13 cellular contexts compared by ENCODE assay signal in genomic region chr17:41518789-41519449, GRCh38. TPM values are rescaled to one million over a fixed set of nuclear protein-coding genes. Genes with fewer than 3 reads are reported as not detected.
A peak's percentile ranks its signal among the peaks of the same experiment; 100 is the strongest.
DNase-seq lines count a peak whose midpoint lies in the region; ATAC-seq and TF ChIP-seq lines count a peak whose summit lies in the region.
"Had no signal": no experiment of that assay in that cellular context is flagged by ENCODE, and none has a peak within 500 bp of the region (broad histone marks: within the 10 kb centered on the region; RNA-seq: fewer than 3 reads in every experiment).

TSS of gene KRT15 (minus strand) at chr17:41518890. CDS start at chr17:41518827, 63 bp downstream.

- H3K36me3 ChIP-seq in SK-N-SH (replicated peaks in 1 of 2; ENCODE audit: control insufficient read depth in 1 of 2, insufficient read depth in 2 of 2, low read length in 1 of 2) (no peaks in the 10 kb centered on the region), uterus (no peaks in the 10 kb centered on the region)

- no peaks in the 10 kb centered on the region for H3K9me3 Mint-ChIP-seq in activated T-helper 17 cell treated with anti-CD3 and anti-CD28 coated beads, Interleukin-2, amount 50 U/mL, for 72 hours

- H3K9me3 ChIP-seq in SK-N-SH (no peaks in the 10 kb centered on the region), uterus (no peaks in the 10 kb centered on the region)

- H3K27ac ChIP-seq in SK-N-SH (ENCODE audit: low read depth in 2 of 2, low read length in 1 of 2) (peak within 1 kb of the TSS in 1 of 2 experiments; percentile 14; a peak in 2 of 4 replicates), uterus (no peak within 1 kb of the TSS)
- H3K27ac ChIP-seq: HL-60 had no signal

- no peak within 1 kb of the TSS for H3K4me3 Mint-ChIP-seq in activated T-helper 17 cell treated with anti-CD3 and anti-CD28 coated beads, Interleukin-2, amount 50 U/mL, for 72 hours

- CTCF ChIA-PET in SK-N-SH (lab: Yijun Ruan, JAX), result interaction anchor here (0.7 to 6.1 kb wide), 8 partner anchors 9 to 144 kb away, joined by 3 to 124 read pairs (median 4); no protein-coding TSS in a partner anchor

- H3K4me1 ChIP-seq in SK-N-SH (ENCODE audit: control insufficient read depth in 1 of 2, insufficient read depth in 2 of 2, low read depth in 1 of 2, low read length in 1 of 2) (peaks cover 34 to 48% of the 10 kb centered on the region in 2 experiments), uterus (no peaks in the 10 kb centered on the region)

- in situ Hi-C loops in GM13976 (cut with MboI; ENCODE audit: low sequenced_read_pairs, unreplicated experiment), result no loop called here

- intact Hi-C loops in head of caudate nucleus (cut with DNase I) (no loop called here), uterus (cut with DNase I; ENCODE audit: low total_unique reads) (no loop called here)

- DNase-seq in A172 (ENCODE audit: low spot score) (peak; percentile 68), LHCN-M2 (ENCODE audit: low read depth) (peak; percentile 37), SK-N-SH (no peak), glomerular visceral epithelial cell (ENCODE audit: extremely low spot score) (peak; percentile 22), head of caudate nucleus (no peak), uterus (no peak), GM13976 (ENCODE audit: low spot score) (no peak)
- DNase-seq: activated effector memory CD4-positive, alpha-beta T cell treated with Interleukin-2 at 50 U/mL for 16 hours; NCI-H82; retina had no signal

- H3F3A ChIP-seq in SK-N-SH (replicated peaks; ENCODE audit: insufficient read depth), result peaks cover 2% of the 10 kb centered on the region

- no peak within 1 kb of the TSS for H3K4me2 ChIP-seq in SK-N-SH

- 87% methylated on average over 7 of the region's 8 CpGs for WGBS in SK-N-SH (ENCODE audit: low lambda C conversion rate)

- H3K9ac ChIP-seq in SK-N-SH, result no peak within 1 kb of the TSS

- no peaks in the 10 kb centered on the region for H3K9me2 ChIP-seq in SK-N-SH

- H2AFZ ChIP-seq in SK-N-SH (ENCODE audit: low read depth), result no peak within 1 kb of the TSS

- H3K4me3 ChIP-seq in SK-N-SH (ENCODE audit: low read depth in 2 of 2, low read length in 1 of 2) (no peak within 1 kb of the TSS), uterus (no peak within 1 kb of the TSS)

- H3K36me3 Mint-ChIP-seq in activated T-helper 17 cell treated with anti-CD3 and anti-CD28 coated beads, Interleukin-2, amount 50 U/mL, for 72 hours (ENCODE audit: low read depth), result no peaks in the 10 kb centered on the region

- no peak within 1 kb of the TSS for H3K27ac Mint-ChIP-seq in activated T-helper 17 cell treated with anti-CD3 and anti-CD28 coated beads, Interleukin-2, amount 50 U/mL, for 72 hours

- H3K4me1 Mint-ChIP-seq in activated T-helper 17 cell treated with anti-CD3 and anti-CD28 coated beads, Interleukin-2, amount 50 U/mL, for 72 hours, result no peaks in the 10 kb centered on the region

- ATAC-seq in activated T-helper 17 cell treated with anti-CD3 and anti-CD28 coated beads, Interleukin-2, amount 50 U/mL, for 72 hours (replicated peaks), result no peak

- H3K27me3 Mint-ChIP-seq in activated T-helper 17 cell treated with anti-CD3 and anti-CD28 coated beads, Interleukin-2, amount 50 U/mL, for 72 hours, result no peaks in the 10 kb centered on the region

- TF ChIP-seq CTCF in SK-N-SH (IDR thresholded peaks at IDR 0.05) (no peak), uterus (IDR thresholded peaks at IDR 0.05) (no peak), GM13976 (IDR thresholded peaks at IDR 0.05; ENCODE audit: borderline replicate concordance, control extremely low read depth, extremely low read depth, insufficient read depth, missing control alignments) (no peak)

- POLR2A ChIA-PET in SK-N-SH (lab: Yijun Ruan, JAX), result interaction anchor here (1.3 to 3.3 kb wide), 2 partner anchors 11 to 29 kb away, joined by 5 to 30 read pairs; no protein-coding TSS in a partner anchor

- no peaks in the 10 kb centered on the region for H4K20me1 ChIP-seq in SK-N-SH (ENCODE audit: insufficient read depth)

- no peak for TF ChIP-seq EP300 in SK-N-SH (IDR thresholded peaks at IDR 0.05; ENCODE audit: borderline replicate concordance in 1 of 2, low read depth in 1 of 2, low read length in 1 of 2)

- H3K27me3 ChIP-seq in SK-N-SH (ENCODE audit: insufficient read depth), result no peaks in the 10 kb centered on the region
- no peaks in the 10 kb centered on the region for H3K27me3 ChIP-seq in uterus

- TF ChIP-seq RAD21 in SK-N-SH (IDR thresholded peaks at IDR 0.05; ENCODE audit: low read length), result peak; percentile 28

- no peak for TF ChIP-seq POLR2A in uterus (IDR thresholded peaks at IDR 0.05)

- no peaks in the 10 kb centered on the region for H3K79me2 ChIP-seq in SK-N-SH (ENCODE audit: insufficient read depth)

TF ChIP-seq in SK-N-SH, 30 proteins besides CTCF, POLR2A, EP300 and RAD21:
- TF ChIP-seq SMC3 (IDR thresholded peaks at IDR 0.05; ENCODE audit: low read depth, low read length) (peak; percentile 24; the same call in 1 of the 2 replicates), FOXJ3 (CRISPR knock-in tag; IDR thresholded peaks at IDR 0.05) (no peak)

RNA-seq across cellular contexts. Expression of gene KRT15, which starts in this region (rescaled TPM):
- total RNA-seq in A172 (2014; rRNA removed; shearing (Covaris generic)), result 29.8 and 31.9 TPM in 2 replicates
- total RNA-seq in LHCN-M2 (2014; rRNA removed) (0.19 and 0.46 TPM in 2 replicates), uterus (10 to 100 TPM in 1 of 4 donors, 1 to 10 TPM in 1, under 1 TPM in 1, not detected in 1; 0.41 to 11.5 (median 1.6) TPM)
- 0.05 TPM for polyA plus RNA-seq in LHCN-M2 (2012)
- 16.9 and 17.0 TPM in 2 replicates for polyA plus RNA-seq in SK-N-SH (2012; rRNA removed)
- polyA plus RNA-seq in SK-N-SH (2012; cell fraction: cytosol; rRNA removed), result 9.7 and 12.7 TPM in 2 replicates
- polyA plus RNA-seq in SK-N-SH (2012; cell fraction: nucleus; rRNA removed), result 33.8 and 36.0 TPM in 2 replicates
- not detected for total RNA-seq in activated T-helper 17 cell treated with anti-CD3 and anti-CD28 coated beads, Interleukin-2, amount 50 U/mL, for 72 hours
- total RNA-seq: liver had no signal

Comparison
In these comparisons a context has a peak if more than half of its experiments do, and no peak if none do; other contexts are left out.
1. Peak in DNase-seq in LHCN-M2; RNA of the gene not detected or under 1 TPM.
2. DNase-seq: peak in A172 (single experiment) and glomerular visceral epithelial cell (single experiment); none in SK-N-SH (single experiment), head of caudate nucleus (0 of 42), uterus (0 of 2) and GM13976 (single experiment).